In genomic region chr11:128692750-128693578, GRCh38 we compare ENCODE assay signal across 8 cellular contexts. TPM values are rescaled to one million over a fixed set of nuclear protein-coding genes. Genes with fewer than 3 reads are reported as not detected.
A peak's percentile ranks its signal among the peaks of the same experiment; 100 is the strongest.
DNase-seq lines count a peak whose midpoint lies in the region; ATAC-seq and TF ChIP-seq lines count a peak whose summit lies in the region.

No MANE protein-coding gene starts in this region.

- peak overlapping the region; percentile 89 for H3K4me3 Mint-ChIP-seq in type B pancreatic cell

- H3K9me3 ChIP-seq in RWPE2 (ENCODE audit: severe bottlenecking), result no peaks in the 10 kb centered on the region

- H3K27me3 ChIP-seq in RWPE2 (ENCODE audit: insufficient read depth, poor library complexity, severe bottlenecking), result no peaks in the 10 kb centered on the region

- peak overlapping the region; percentile 74 for H3K27ac Mint-ChIP-seq in type B pancreatic cell

- H3K4me3 ChIP-seq in RWPE2 (ENCODE audit: severe bottlenecking), result peak overlapping the region; percentile 61
- peak overlapping the region; percentile 82 for H3K4me3 ChIP-seq in choroid plexus epithelial cell (ENCODE audit: low read depth, low read length)

- peak overlapping the region; percentile 70 for H3K27ac ChIP-seq in RWPE2 (ENCODE audit: poor library complexity, severe bottlenecking)

- TF ChIP-seq CTCF in RWPE2 (IDR thresholded peaks at IDR 0.05; ENCODE audit: poor library complexity, severe bottlenecking), result no peak
- TF ChIP-seq CTCF in choroid plexus epithelial cell (conservative IDR thresholded peaks at IDR 0.05; ENCODE audit: low read depth, low read length), result no peak
- no peak for TF ChIP-seq CTCF in type B pancreatic cell (conservative IDR thresholded peaks at IDR 0.05)

- H3K36me3 Mint-ChIP-seq in type B pancreatic cell, result no peaks in the 10 kb centered on the region

- H3K4me1 ChIP-seq in RWPE2 (ENCODE audit: insufficient read depth, poor library complexity, severe bottlenecking), result no peaks in the 10 kb centered on the region

- peak; percentile 45 for DNase-seq in activated CD4-positive, CD25-positive, alpha-beta regulatory T cell treated with anti-CD3 and anti-CD28 coated beads, Interleukin-2, amount 50 U/mL, for 72 hours
- DNase-seq in activated CD4-positive, CD25-positive, alpha-beta regulatory T cell (lab: John Stamatoyannopoulos, UW), result no peak
- peak; percentile 57 for DNase-seq in RWPE2 (ENCODE audit: low spot score)
- DNase-seq in choroid plexus epithelial cell (ENCODE audit: low read depth), result peak; percentile 55
- DNase-seq in lung microvascular endothelial cell (ENCODE audit: low read depth in 2 of 2), result peak; percentile 53 to 58
- no peak for DNase-seq in type B pancreatic cell (ENCODE audit: extremely low spot score, unreplicated experiment)
- DNase-seq in pons (ENCODE audit: low spot score), result no peak
- no peak for DNase-seq in NCI-H1694 (lab: John Stamatoyannopoulos, UW)

- H3K36me3 ChIP-seq in RWPE2 (ENCODE audit: low read depth), result peaks cover 6% of the 10 kb centered on the region; the same call in 1 of the 2 replicates

- H3K27me3 Mint-ChIP-seq in type B pancreatic cell, result peaks cover 86% of the 10 kb centered on the region

- H3K9me3 Mint-ChIP-seq in type B pancreatic cell, result no peaks in the 10 kb centered on the region

- peaks cover 45% of the 10 kb centered on the region for H3K4me1 Mint-ChIP-seq in type B pancreatic cell (ENCODE audit: unreplicated experiment)

- peak; percentile 32 for ATAC-seq in RWPE2 (ENCODE audit: low read depth)

RNA-seq across cellular contexts. Expression of gene FLI1, which starts 0.9 kb away (rescaled TPM):
- total RNA-seq in lung microvascular endothelial cell (95.5 and 119 TPM in 2 replicates), type B pancreatic cell (ENCODE audit: low replicate concordance) (2.4 and 20.2 TPM in 2 replicates)

Comparison
In these comparisons a context has a peak if more than half of its experiments do, and no peak if none do; other contexts are left out.
1. DNase-seq: peak in activated CD4-positive, CD25-positive, alpha-beta regulatory T cell treated with anti-CD3 and anti-CD28 coated beads, Interleukin-2, amount 50 U/mL, for 72 hours (single experiment), RWPE2 (single experiment), choroid plexus epithelial cell (single experiment) and lung microvascular endothelial cell (2 of 2); none in activated CD4-positive, CD25-positive, alpha-beta regulatory T cell (0 of 4), type B pancreatic cell (single experiment), pons (single experiment) and NCI-H1694 (single experiment).